In the genomic region with DNA sequence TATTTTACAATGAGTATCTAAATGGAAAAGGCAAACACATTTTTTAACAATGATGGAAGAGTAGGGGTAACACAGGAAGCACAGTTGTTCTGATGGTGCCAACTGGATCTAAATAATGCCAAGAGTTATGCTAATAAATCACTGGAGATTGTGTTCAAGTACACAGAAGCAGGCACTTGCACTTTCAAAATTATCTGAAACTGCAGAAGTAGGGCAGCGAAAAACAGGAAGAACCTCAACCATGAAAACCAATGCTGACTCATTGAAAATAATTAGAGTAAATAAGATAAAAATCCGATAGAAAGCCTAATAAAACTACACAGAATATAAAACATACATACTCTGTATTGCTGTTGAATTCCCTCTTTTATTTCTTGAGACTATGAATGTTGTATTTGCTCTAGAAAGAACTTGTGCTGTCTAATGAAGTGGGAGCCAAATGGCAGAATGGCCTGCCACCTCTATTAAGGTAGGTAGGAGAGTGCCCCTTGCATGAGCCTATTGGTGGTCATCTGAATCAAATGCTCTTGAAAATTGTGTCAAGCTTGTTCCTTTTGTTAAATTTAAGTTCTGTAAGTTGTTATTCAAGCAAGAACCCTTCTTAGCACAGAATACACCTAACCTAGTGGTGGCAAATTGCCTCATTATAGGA, we compare ENCODE assay signal across 9 cellular contexts.
DNase-seq lines count a peak whose midpoint lies in the region; ATAC-seq and TF ChIP-seq lines count a peak whose summit lies in the region.
"Had no signal": no experiment of that assay in that cellular context is flagged by ENCODE, and none has a peak within 500 bp of the region (broad histone marks: within the 10 kb centered on the region; RNA-seq: fewer than 3 reads in every experiment).

No MANE protein-coding gene starts in this region.

- intact Hi-C loops in PC-3 (cut with micrococcal nuclease) (loop anchor here (1.0 to 10.0 kb wide), 7 partner anchors 93 to 483 kb away; partner anchors contain the start of gene ADGRG7), sciatic nerve (cut with DNase I) (no loop called here)

- H3K9ac ChIP-seq in PC-3 (ENCODE audit: low read length): peak overlapping the region; percentile 60

- DNase-seq in PC-3: peak; percentile 89
- no peak for DNase-seq in sciatic nerve (ENCODE audit: low spot score)
- no peak for DNase-seq in NCI-H1105 (lab: John Stamatoyannopoulos, UW)
- no peak for DNase-seq in hippocampal formation (lab: John Stamatoyannopoulos, UW)
- no peak for DNase-seq in G401 (ENCODE audit: low spot score)
- DNase-seq: NCI-H774 had no signal

- CTCF ChIA-PET in PC-3 (lab: Charles Lee): no interaction called here

- peaks cover 19% of the 10 kb centered on the region for H3F3A ChIP-seq in PC-3 (ENCODE audit: low read length, unreplicated experiment)

- H3K79me2 ChIP-seq in PC-3 (ENCODE audit: low read length): peaks cover 6% of the 10 kb centered on the region; the same call in 1 of the 2 replicates

- no peaks in the 10 kb centered on the region for H3K9me2 ChIP-seq in PC-3 (replicated peaks; ENCODE audit: low read length)

- H3K36me3 ChIP-seq in PC-3 (ENCODE audit: low read depth, low read length): 0 out of 2 replicates have a peak, but pooled peaks cover 13% of the 10 kb centered on the region

- peak overlapping the region; percentile 76 for H3K4me2 ChIP-seq in PC-3 (ENCODE audit: low read length)

- H3K9me3 ChIP-seq in PC-3 (ENCODE audit: low read length): no peaks in the 10 kb centered on the region

- POLR2A ChIA-PET in PC-3 (lab: Charles Lee; ENCODE audit: unreplicated experiment): interaction anchor here (0.6 to 0.7 kb wide), 2 partner anchors 263 to 311 kb away, joined by 3 to 4 read pairs; no protein-coding TSS in a partner anchor

- no peak for TF ChIP-seq CTCF in PC-3 (conservative IDR thresholded peaks at IDR 0.05; ENCODE audit: low read depth, low read length)

- in situ Hi-C loops in G401 (cut with HindIII; ENCODE audit: low sequenced_read_pairs): no loop called here

- BruUV-seq in PC-3 (replicated peaks; lab: Mats Ljungman, UMichigan): no TSS peak

- H4K20me1 ChIP-seq in PC-3 (ENCODE audit: low read length): no peaks in the 10 kb centered on the region

- peaks cover 64% of the 10 kb centered on the region for H3K4me1 ChIP-seq in PC-3 (ENCODE audit: insufficient read depth, low read length)

- 0 out of 2 replicates have a peak overlapping the region, but pooled peaks have one; percentile 5 for H2AFZ ChIP-seq in PC-3 (ENCODE audit: low read length)

- H3K4me3 ChIP-seq in PC-3 (ENCODE audit: low read length): peak overlapping the region; percentile 32

- H3K27me3 ChIP-seq in PC-3 (ENCODE audit: low read length): no peaks in the 10 kb centered on the region

- peak; percentile 90 for ATAC-seq in GM19395 (IDR thresholded peaks at IDR 0.05; ENCODE audit: unreplicated experiment)
- peak; percentile 70 for ATAC-seq in HG02981 (IDR thresholded peaks at IDR 0.05; ENCODE audit: unreplicated experiment)
- peak; percentile 66 for ATAC-seq in PC-3
- peak; percentile 36 for ATAC-seq in sciatic nerve
- ATAC-seq: natural killer cell treated with Interleukin-12 subunit alpha and Interleukin-12 subunit beta and Interleukin-15 and Interleukin-18, amount 100 ng/mL, for 72 hours had no signal

- H3K27ac ChIP-seq in PC-3 (ENCODE audit: low read length): peak overlapping the region; percentile 92

Comparison
In these comparisons a context has a peak if more than half of its experiments do, and no peak if none do; other contexts are left out.
1. ATAC-seq: peak in every context shown above with its lines; median percentile 90 in GM19395; 70 in HG02981; 66 in PC-3; 36 in sciatic nerve.